ENCODE assay signal across 1 cellular context in genomic region chr9:120569556-120569955, GRCh38.
TF ChIP-seq lines count a peak whose summit lies in the region.

No MANE protein-coding gene starts in this region.

TF ChIP-seq in IMR-90, 13 proteins besides CTCF, POLR2A, EP300 and RAD21 (continued from another document):
- TF ChIP-seq RFX5 (IDR thresholded peaks at IDR 0.05; ENCODE audit: low read depth, low read length), result no peak
- no peak for TF ChIP-seq NFE2L2 (IDR thresholded peaks at IDR 0.05; ENCODE audit: low read depth, low read length)
- TF ChIP-seq, protein P1, sequence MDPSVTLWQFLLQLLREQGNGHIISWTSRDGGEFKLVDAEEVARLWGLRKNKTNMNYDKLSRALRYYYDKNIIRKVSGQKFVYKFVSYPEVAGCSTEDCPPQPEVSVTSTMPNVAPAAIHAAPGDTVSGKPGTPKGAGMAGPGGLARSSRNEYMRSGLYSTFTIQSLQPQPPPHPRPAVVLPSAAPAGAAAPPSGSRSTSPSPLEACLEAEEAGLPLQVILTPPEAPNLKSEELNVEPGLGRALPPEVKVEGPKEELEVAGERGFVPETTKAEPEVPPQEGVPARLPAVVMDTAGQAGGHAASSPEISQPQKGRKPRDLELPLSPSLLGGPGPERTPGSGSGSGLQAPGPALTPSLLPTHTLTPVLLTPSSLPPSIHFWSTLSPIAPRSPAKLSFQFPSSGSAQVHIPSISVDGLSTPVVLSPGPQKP (IDR thresholded peaks at IDR 0.05; ENCODE audit: borderline replicate concordance, low read depth, low read length), result no peak
- no peak for TF ChIP-seq RCOR1 (IDR thresholded peaks at IDR 0.05; ENCODE audit: insufficient replicate concordance, low read length)
- no peak for TF ChIP-seq BHLHE40 (IDR thresholded peaks at IDR 0.05; ENCODE audit: low read depth, low read length)
- no peak for TF ChIP-seq CHD1 (IDR thresholded peaks at IDR 0.05; ENCODE audit: low read depth, low read length)
- no peak for TF ChIP-seq FOS (IDR thresholded peaks at IDR 0.05; ENCODE audit: low read depth, low read length)
- TF ChIP-seq CEBPB (IDR thresholded peaks at IDR 0.05; ENCODE audit: low read depth, low read length), result no peak
- TF ChIP-seq MXI1 (IDR thresholded peaks at IDR 0.05; ENCODE audit: borderline replicate concordance, low read depth, low read length), result no peak
- no peak for TF ChIP-seq MAFK (IDR thresholded peaks at IDR 0.05; ENCODE audit: low read depth, low read length)
